ENCODE assay signal across 30 cellular contexts in the genomic region with DNA sequence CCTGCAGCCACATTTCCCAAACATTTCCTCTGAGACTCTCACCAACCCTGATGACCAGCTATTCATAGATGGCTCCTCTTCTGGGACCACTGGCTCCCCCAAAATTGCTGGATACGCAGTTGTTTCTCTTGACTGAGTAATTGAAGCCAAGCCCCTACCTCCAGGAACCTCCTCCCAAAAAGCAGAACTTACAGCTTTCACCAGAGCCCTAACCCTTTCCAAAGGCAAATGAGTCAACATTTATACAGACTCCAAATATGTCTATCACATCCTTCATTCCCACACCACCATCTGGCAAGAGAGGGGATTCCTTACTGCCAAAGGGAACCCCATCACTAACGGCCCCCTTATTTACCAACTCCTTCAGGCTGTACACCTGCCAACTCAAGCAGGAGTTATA. TPM values are rescaled to one million over a fixed set of nuclear protein-coding genes. Genes with fewer than 3 reads are reported as not detected.
A peak's percentile ranks its signal among the peaks of the same experiment; 100 is the strongest.
DNase-seq lines count a peak whose midpoint lies in the region; ATAC-seq and TF ChIP-seq lines count a peak whose summit lies in the region.
"Had no signal": no experiment of that assay in that cellular context is flagged by ENCODE, and none has a peak within 500 bp of the region (broad histone marks: within the 10 kb centered on the region; RNA-seq: fewer than 3 reads in every experiment).

No MANE protein-coding gene starts in this region.

- peaks cover 20% of the 10 kb centered on the region for H3F3A ChIP-seq in DOHH2 (ENCODE audit: control insufficient read depth, insufficient read depth)

- TF ChIP-seq POLR2A in NB4 (IDR thresholded peaks at IDR 0.05; ENCODE audit: extremely low read depth, insufficient read length) (no peak), Peyer's patch (IDR thresholded peaks at IDR 0.05) (no peak)

- intact Hi-C loops in upper lobe of right lung (cut with DNase I) = no loop called here

- peak; percentile 49 to 60 for DNase-seq in AML-193 (lab: John Stamatoyannopoulos, UW)
- DNase-seq in NB4 (ENCODE audit: low read depth) = peak; percentile 56
- DNase-seq in OCI-M1 (lab: John Stamatoyannopoulos, UW) = peak; percentile 28
- no peak for DNase-seq in putamen (ENCODE audit: low spot score)
- no peak for DNase-seq in upper lobe of right lung
- no peak for DNase-seq in Peyer's patch
- DNase-seq: ACHN; activated CD4-positive, alpha-beta T cell treated with anti-CD3 and anti-CD28 coated beads for 36 hours; activated T-cell treated with anti-CD3 and anti-CD28 coated beads for 4 hours; Caco-2; DND-41; endodermal cell; foreskin melanocyte; GM23248; hypothalamus; NCI-H1105 treated with DMSO at 0.1 percent for 48 hours; NCI-H2081 treated with DMSO at 0.1 percent for 48 hours; posterior cingulate gyrus; right lobe of liver; SK-N-SH; stimulated activated CD4-positive, alpha-beta T cell treated with anti-CD3 and anti-CD28 coated beads, Interleukin-12 subunit alpha, Interleukin-12 subunit beta, amount 100 ng/mL, for 4 hours; stimulated activated CD4-positive, alpha-beta T cell treated with anti-CD3 and anti-CD28 coated beads, Interleukin-4, amount 100 ng/mL, for 1 hour; substantia nigra had no signal

- peak overlapping the region; percentile 37; the same call in 1 of the 2 replicates for H3K4me2 ChIP-seq in DOHH2 (ENCODE audit: low read length)
- H3K4me2 ChIP-seq: neural progenitor cell, SK-N-SH had no signal

- no peak overlapping the region for H3K27ac ChIP-seq in DOHH2 (ENCODE audit: low read depth, low read length)
- H3K27ac ChIP-seq in upper lobe of right lung = no peak overlapping the region
- H3K27ac ChIP-seq in Peyer's patch = no peak overlapping the region
- H3K27ac ChIP-seq: GM23248, neural progenitor cell, right lobe of liver had no signal

- no peaks in the 10 kb centered on the region for H3K79me2 ChIP-seq in DOHH2 (ENCODE audit: control insufficient read depth, low read length)

- H3K4me1 ChIP-seq in DOHH2 (ENCODE audit: control insufficient read depth, low read length) (peaks cover 68% of the 10 kb centered on the region), upper lobe of right lung (no peaks in the 10 kb centered on the region), Peyer's patch (no peaks in the 10 kb centered on the region)
- H3K4me1 ChIP-seq: Caco-2, right lobe of liver had no signal

- no peaks in the 10 kb centered on the region for H3K9me3 ChIP-seq in DOHH2 (ENCODE audit: control insufficient read depth, insufficient read depth, low read length)
- H3K9me3 ChIP-seq in upper lobe of right lung = no peaks in the 10 kb centered on the region
- no peaks in the 10 kb centered on the region for H3K9me3 ChIP-seq in Peyer's patch
- H3K9me3 ChIP-seq: Caco-2, right lobe of liver, SK-N-SH had no signal

- H3K9me2 ChIP-seq in DOHH2 (replicated peaks; ENCODE audit: control insufficient read depth, low read length) = no peaks in the 10 kb centered on the region
- H3K9me2 ChIP-seq: SK-N-SH had no signal

- ATAC-seq in upper lobe of right lung = no peak
- ATAC-seq in GM18868 (IDR thresholded peaks at IDR 0.05; ENCODE audit: unreplicated experiment) = no peak
- ATAC-seq: activated CD4-positive, alpha-beta T cell treated with anti-CD3 and anti-CD28 coated beads for 36 hours; esophagus mucosa; right lobe of liver; stimulated activated memory B cell treated with anti-CD40 and anti-IgM and Interleukin-4, amounts not matched to agents 10 μg/mL and 1 μg/mL and 100 μg/mL, for 72 hours had no signal

- H3K27me3 ChIP-seq in DOHH2 (ENCODE audit: control insufficient read depth, low read length) (no peaks in the 10 kb centered on the region), upper lobe of right lung (no peaks in the 10 kb centered on the region), Peyer's patch (no peaks in the 10 kb centered on the region)
- H3K27me3 ChIP-seq: neural progenitor cell, right lobe of liver had no signal

- no peaks in the 10 kb centered on the region for H3K36me3 ChIP-seq in DOHH2 (ENCODE audit: control insufficient read depth, low read length)
- H3K36me3 ChIP-seq in upper lobe of right lung = no peaks in the 10 kb centered on the region
- no peaks in the 10 kb centered on the region for H3K36me3 ChIP-seq in Peyer's patch
- H3K36me3 ChIP-seq: neural progenitor cell, right lobe of liver had no signal

- TF ChIP-seq CTCF in DOHH2 (IDR thresholded peaks at IDR 0.05; ENCODE audit: low read depth, low read length, poor library complexity, severe bottlenecking) (no peak), NB4 (IDR thresholded peaks at IDR 0.05; ENCODE audit: low read depth, low read length) (no peak), upper lobe of right lung (IDR thresholded peaks at IDR 0.05) (no peak), Peyer's patch (IDR thresholded peaks at IDR 0.05) (no peak)

- H3K4me3 ChIP-seq in DOHH2 (ENCODE audit: low read length) (no peak overlapping the region), NB4 (ENCODE audit: low read depth, low read length) (no peak overlapping the region), upper lobe of right lung (no peak overlapping the region), Peyer's patch (no peak overlapping the region)
- H3K4me3 ChIP-seq: GM23248, neural progenitor cell, right lobe of liver had no signal

- H4K20me1 ChIP-seq in DOHH2 (ENCODE audit: control insufficient read depth, insufficient read depth, low read depth, low read length) = no peaks in the 10 kb centered on the region

RNA-seq across cellular contexts. Expression of gene CA6, which starts 20.3 kb away (rescaled TPM):
- total RNA-seq in upper lobe of right lung (not detected), Peyer's patch (not detected)
- total RNA-seq: Caco-2, endodermal cell, esophagus mucosa, GM23248, LHCN-M2, NCI-H460, right lobe of liver had no signal

RNA-seq across cellular contexts. Expression of gene ENO1, which starts 46.9 kb away (rescaled TPM):
- total RNA-seq in upper lobe of right lung (640 TPM), Peyer's patch (100 to 1,000 TPM; 355 to 547 (median 484) TPM)

Comparison
In these comparisons a context has a peak if more than half of its experiments do, and no peak if none do; other contexts are left out.
1. DNase-seq: peak in AML-193 (2 of 2), NB4 (single experiment) and OCI-M1 (single experiment); none in putamen (single experiment), upper lobe of right lung (single experiment) and Peyer's patch (0 of 3).